ENCODE assay signal across 12 cellular contexts in genomic region chr2:158578703-158579330, GRCh38.
DNase-seq lines count a peak whose midpoint lies in the region; ATAC-seq and TF ChIP-seq lines count a peak whose summit lies in the region.
"Had no signal": no experiment of that assay in that cellular context is flagged by ENCODE, and none has a peak within 500 bp of the region (broad histone marks: within the 10 kb centered on the region; RNA-seq: fewer than 3 reads in every experiment).

No MANE protein-coding gene starts in this region.

- no peaks in the 10 kb centered on the region for H3K36me3 Mint-ChIP-seq in activated CD4-positive, alpha-beta T cell treated with anti-CD3 and anti-CD28 coated beads, Interleukin-2, amount 10 ng/mL, durations not matched to agents 24 days and 14 days (ENCODE audit: low read depth)

- POLR2A ChIA-PET in GM10248 (lab: Yijun Ruan, JAX): no interaction called here

- no peaks in the 10 kb centered on the region for H3K27me3 Mint-ChIP-seq in activated CD4-positive, alpha-beta T cell treated with anti-CD3 and anti-CD28 coated beads, Interleukin-2, amount 10 ng/mL, durations not matched to agents 24 days and 14 days

- ATAC-seq in GM19035 (IDR thresholded peaks at IDR 0.05; ENCODE audit: unreplicated experiment) (peak; percentile 83), GM21737 (IDR thresholded peaks at IDR 0.05; ENCODE audit: unreplicated experiment) (peak; percentile 94), HG03108 (IDR thresholded peaks at IDR 0.05; ENCODE audit: unreplicated experiment) (peak; percentile 86)

- H3K27ac Mint-ChIP-seq in activated CD4-positive, alpha-beta T cell treated with anti-CD3 and anti-CD28 coated beads, Interleukin-2, amount 10 ng/mL, durations not matched to agents 24 days and 14 days: no peak overlapping the region

- no peaks in the 10 kb centered on the region for H3K9me3 Mint-ChIP-seq in activated CD4-positive, alpha-beta T cell treated with anti-CD3 and anti-CD28 coated beads, Interleukin-2, amount 10 ng/mL, durations not matched to agents 24 days and 14 days

- CTCF ChIA-PET in GM10248 (lab: Yijun Ruan, JAX): no interaction called here

- H3K4me1 Mint-ChIP-seq in activated CD4-positive, alpha-beta T cell treated with anti-CD3 and anti-CD28 coated beads, Interleukin-2, amount 10 ng/mL, durations not matched to agents 24 days and 14 days: no peaks in the 10 kb centered on the region

- H3K4me3 Mint-ChIP-seq in activated CD4-positive, alpha-beta T cell treated with anti-CD3 and anti-CD28 coated beads, Interleukin-2, amount 10 ng/mL, durations not matched to agents 24 days and 14 days: no peak overlapping the region

- intact Hi-C loops in activated CD4-positive, alpha-beta T cell treated with anti-CD3 and anti-CD28 coated beads, Interleukin-2, amount 10 ng/mL, durations not matched to agents 24 days and 14 days (cut with micrococcal nuclease): no loop called here

- TF ChIP-seq CTCF in GM10248 (IDR thresholded peaks at IDR 0.05; ENCODE audit: control extremely low read depth, extremely low read depth, low read depth, missing control alignments): no peak

- peak; percentile 32 for DNase-seq in GM10248 (ENCODE audit: extremely low spot score)
- DNase-seq in activated effector memory CD4-positive, alpha-beta T cell treated with anti-CD3 and anti-CD28 coated beads, Interleukin-2, amount 50 U/mL, for 16 hours: no peak
- DNase-seq in ACHN: no peak
- DNase-seq in activated CD4-positive, alpha-beta T cell treated with anti-CD3 and anti-CD28 coated beads, Interleukin-2, amount 10 ng/mL, durations not matched to agents 24 days and 14 days: no peak
- no peak for DNase-seq in activated CD4-positive, CD25-positive, alpha-beta regulatory T cell treated with anti-CD3 and anti-CD28 coated beads, Interleukin-2, amount 50 U/mL, for 72 hours
- DNase-seq: amniotic stem cell, dorsolateral prefrontal cortex, NCI-H446, retina had no signal

- in situ Hi-C loops in ACHN (cut with HindIII; ENCODE audit: low pct_ligation_motif_present, low pct_unique_long_range_greater_than_20kb, low sequenced_read_pairs): no loop called here
